Comparison of ENCODE assay signal across 8 cellular contexts in the genomic region with DNA sequence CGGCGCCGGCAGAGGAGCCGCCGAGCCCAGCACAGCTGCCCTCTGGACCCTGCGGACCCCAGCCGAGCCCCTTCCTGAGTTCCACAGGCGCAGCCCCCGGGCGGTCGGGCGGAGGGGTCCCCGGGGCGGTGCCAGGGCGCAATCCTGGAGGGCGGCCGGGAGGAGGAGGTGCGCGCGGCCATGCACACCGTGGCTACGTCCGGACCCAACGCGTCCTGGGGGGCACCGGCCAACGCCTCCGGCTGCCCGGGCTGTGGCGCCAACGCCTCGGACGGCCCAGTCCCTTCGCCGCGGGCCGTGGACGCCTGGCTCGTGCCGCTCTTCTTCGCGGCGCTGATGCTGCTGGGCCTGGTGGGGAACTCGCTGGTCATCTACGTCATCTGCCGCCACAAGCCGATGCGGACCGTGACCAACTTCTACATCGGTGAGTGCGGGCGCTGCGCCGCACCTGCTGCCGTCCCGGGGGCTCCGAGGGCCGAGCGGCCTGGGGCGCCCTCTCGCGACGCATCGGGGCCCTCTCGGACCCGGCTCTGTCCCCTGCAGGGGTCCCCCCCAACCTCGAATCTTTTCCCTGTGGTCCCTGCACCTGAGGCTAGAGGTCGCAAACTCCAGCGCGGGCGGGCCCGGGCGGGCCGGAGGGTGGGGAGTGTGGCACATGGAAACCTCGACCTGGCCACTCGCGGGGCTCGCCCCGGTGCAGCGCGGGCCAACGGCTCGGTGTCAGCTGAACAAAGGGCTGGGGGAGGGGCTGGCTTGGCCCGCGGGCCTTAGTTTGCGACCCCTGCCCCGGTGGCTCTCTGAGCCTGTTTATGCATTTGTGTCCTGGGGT. TPM values are rescaled to one million over a fixed set of nuclear protein-coding genes. Genes with fewer than 3 reads are reported as not detected.
DNase-seq lines count a peak whose midpoint lies in the region; ATAC-seq lines count a peak whose summit lies in the region.

A gene (plus strand): TSS at position 11 of the 829 bp plus-strand sequence. CDS start 170 bp downstream, at position 181.

- H3K9me3 Mint-ChIP-seq in stimulated activated naive B cell treated with anti-CD40 and anti-IgM and Interleukin-4, amounts not matched to agents 10 μg/mL and 1 μg/mL and 100 μg/mL, for 72 hours = no peaks in the 10 kb centered on the region

- peaks cover 0 to 29% of the 10 kb centered on the region in 2 donors for H3K27me3 Mint-ChIP-seq in stimulated activated naive B cell treated with anti-CD40 and anti-IgM and Interleukin-4, amounts not matched to agents 10 μg/mL and 1 μg/mL and 100 μg/mL, for 72 hours

- no peaks in the 10 kb centered on the region for H3K36me3 ChIP-seq in MG63

- peaks cover 3% of the 10 kb centered on the region; the same call in 1 of the 2 replicates for H3K27me3 ChIP-seq in MG63

- no peaks in the 10 kb centered on the region for H3K36me3 Mint-ChIP-seq in stimulated activated naive B cell treated with anti-CD40 and anti-IgM and Interleukin-4, amounts not matched to agents 10 μg/mL and 1 μg/mL and 100 μg/mL, for 72 hours

- peaks cover 15 to 35% of the 10 kb centered on the region in 2 donors for H3K4me1 Mint-ChIP-seq in stimulated activated naive B cell treated with anti-CD40 and anti-IgM and Interleukin-4, amounts not matched to agents 10 μg/mL and 1 μg/mL and 100 μg/mL, for 72 hours

- no peaks in the 10 kb centered on the region for H3K9me3 ChIP-seq in MG63

- peak within 1 kb of the TSS; percentile 37 for H3K27ac Mint-ChIP-seq in stimulated activated naive B cell treated with anti-CD40 and anti-IgM and Interleukin-4, amounts not matched to agents 10 μg/mL and 1 μg/mL and 100 μg/mL, for 72 hours

- peak within 1 kb of the TSS; percentile 56 to 78 for H3K4me3 Mint-ChIP-seq in stimulated activated naive B cell treated with anti-CD40 and anti-IgM and Interleukin-4, amounts not matched to agents 10 μg/mL and 1 μg/mL and 100 μg/mL, for 72 hours

- no peak within 1 kb of the TSS for H3K4me3 ChIP-seq in MG63

- DNase-seq in NCI-H345 (lab: John Stamatoyannopoulos, UW) (peak; percentile 50), NCI-H345 treated with DMSO at 0.1 percent for 48 hours (lab: John Stamatoyannopoulos, UW; ENCODE audit: unreplicated experiment) (no peak), NCI-H2196 treated with DMSO at 0.1 percent for 48 hours (lab: John Stamatoyannopoulos, UW; ENCODE audit: unreplicated experiment) (peak; percentile 67), iPS-NIHi11 (ENCODE audit: low spot score) (peak; percentile 82), MG63 (no peak)
- DNase-seq in activated naive CD4-positive, alpha-beta T cell treated with anti-CD3 and anti-CD28 coated beads, Interleukin-2, amount 50 U/mL, for 16 hours = peak; percentile 45
- DNase-seq in stimulated activated naive B cell treated with anti-CD40 and anti-IgM and Interleukin-4, amounts not matched to agents 10 μg/mL and 1 μg/mL and 100 μg/mL, for 72 hours = peak; percentile 58

- ATAC-seq in stimulated activated naive B cell treated with anti-CD40 and anti-IgM and Interleukin-4, amounts not matched to agents 10 μg/mL and 1 μg/mL and 100 μg/mL, for 72 hours (replicated peaks) = peak; percentile 17 to 31
- no peak for ATAC-seq in HG02623 (IDR thresholded peaks at IDR 0.05; ENCODE audit: unreplicated experiment)

RNA-seq across cellular contexts. Expression of the gene that starts here (rescaled TPM):
- total RNA-seq in MG63 (2014; rRNA removed; shearing (Covaris generic); ENCODE audit: low replicate concordance) = not detected in 2 replicates

Comparison
In these comparisons a context has a peak if more than half of its experiments do, and no peak if none do; other contexts are left out.
1. DNase-seq: peak in NCI-H345 (single experiment), NCI-H2196 treated with DMSO at 0.1 percent for 48 hours (single experiment), activated naive CD4-positive, alpha-beta T cell treated with anti-CD3 and anti-CD28 coated beads, Interleukin-2, amount 50 U/mL, for 16 hours (single experiment), iPS-NIHi11 (single experiment) and stimulated activated naive B cell treated with anti-CD40 and anti-IgM and Interleukin-4, amounts not matched to agents 10 μg/mL and 1 μg/mL and 100 μg/mL, for 72 hours (single experiment); none in NCI-H345 treated with DMSO at 0.1 percent for 48 hours (single experiment) and MG63 (single experiment).